Comparison of ENCODE assay signal across 8 cellular contexts in the genomic region with DNA sequence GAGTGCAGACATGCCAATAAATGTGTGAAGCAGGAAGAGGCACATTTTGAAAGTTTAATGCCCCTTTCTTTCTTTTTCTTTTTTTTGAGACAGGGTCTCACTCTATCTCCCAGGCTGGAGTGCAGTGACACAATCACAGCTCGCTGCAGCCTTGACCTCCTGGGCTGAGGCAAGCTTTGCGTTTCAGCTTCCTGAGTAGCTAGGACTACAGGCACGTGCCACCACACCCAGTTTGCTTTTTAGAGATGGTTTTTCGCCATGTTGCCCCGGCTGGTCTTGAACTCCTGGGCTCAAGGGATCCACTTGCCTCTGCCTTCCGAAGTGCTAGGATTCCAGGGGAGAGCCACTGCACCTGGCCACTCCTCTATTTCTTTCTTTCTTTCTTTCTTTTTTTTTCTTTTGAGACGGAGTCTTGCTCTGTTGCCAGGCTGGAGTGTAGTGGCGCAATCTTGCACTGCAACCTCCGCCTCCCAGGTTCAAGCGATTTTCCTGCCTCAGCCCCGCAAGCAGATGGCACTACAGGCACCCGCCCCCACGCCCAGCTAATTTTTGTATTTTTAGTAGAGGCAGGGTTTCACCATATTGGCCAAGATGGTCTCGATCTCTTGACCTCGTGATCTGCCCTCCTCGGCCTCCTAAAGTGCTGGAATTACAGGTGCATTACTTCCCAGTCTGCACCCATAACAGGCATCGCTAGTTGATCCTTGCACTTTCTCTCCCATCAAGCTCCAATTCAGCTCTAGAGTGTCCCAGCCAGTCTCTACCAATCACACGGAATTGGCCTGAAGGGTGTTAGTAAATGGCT.
DNase-seq lines count a peak whose midpoint lies in the region; ATAC-seq, FAIRE-seq and TF ChIP-seq lines count a peak whose summit lies in the region.
"Not testable (repeated sequence)": the region's sequence is repeated elsewhere in the genome, so short reads cannot be mapped to it uniquely, and the experiment has no call there.

No MANE protein-coding gene starts in this region.

- H2AK5ac ChIP-seq in H1 (ENCODE audit: low read depth, low read length) = not testable (repeated sequence)

- H2BK20ac ChIP-seq in H1 (ENCODE audit: low read length) = not testable (repeated sequence)

- H3K79me1 ChIP-seq in H1 (ENCODE audit: low read depth, low read length) = not testable (repeated sequence)

- not testable (repeated sequence) for H3K18ac ChIP-seq in H1 (ENCODE audit: extremely low read depth, low read length)

- intact Hi-C loops in CD8-positive, alpha-beta T cell (cut with DNase I, micrococcal nuclease); activated CD4-positive, alpha-beta T cell treated with anti-CD3 and anti-CD28 coated beads for 36 hours (cut with DNase I, micrococcal nuclease); mucosa of descending colon (cut with DNase I, micrococcal nuclease): not testable (repeated sequence)

- not testable (repeated sequence) for H4K20me1 ChIP-seq in H1 (replicated peaks in 1 of 2; ENCODE audit: control insufficient read depth in 1 of 2, insufficient read depth in 2 of 2, low read length in 2 of 2)

- H3K79me2 ChIP-seq in H1 (ENCODE audit: control insufficient read depth in 1 of 2, insufficient read depth in 2 of 2, low read length in 2 of 2) = not testable (repeated sequence)

- TF ChIP-seq CTCF in CD8-positive, alpha-beta T cell (IDR thresholded peaks at IDR 0.05); H1 (IDR thresholded peaks at IDR 0.05; ENCODE audit: control extremely low read depth in 1 of 3, insufficient read depth in 1 of 3, low read depth in 1 of 3, low read length in 3 of 3); mucosa of descending colon (IDR thresholded peaks at IDR 0.05): not testable (repeated sequence)

- H3K36me3 ChIP-seq in CD8-positive, alpha-beta T cell (ENCODE audit: insufficient read depth, low read length); KOPT-K1 (ENCODE audit: insufficient read depth, low read length); H1 (ENCODE audit: control insufficient read depth in 2 of 4, insufficient read depth in 4 of 4, low read length in 3 of 4); mucosa of descending colon (ENCODE audit: low read depth): not testable (repeated sequence)

- H3K4me3 Mint-ChIP-seq in CD8-positive, alpha-beta T cell; activated CD4-positive, alpha-beta T cell treated with anti-CD3 and anti-CD28 coated beads for 36 hours; activated naive CD8-positive, alpha-beta T cell treated with anti-CD3 and anti-CD28 coated beads for 36 hours: not testable (repeated sequence)
- H3K4me3 Mint-ChIP-seq in stimulated activated naive CD8-positive, alpha-beta T cell treated with anti-CD3 and anti-CD28 coated beads, Interleukin-15, amount 100 ng/mL, for 72 hours = peak overlapping the region in 1 of 2 donors; percentile 7

- not testable (repeated sequence) for TF ChIP-seq POLR2A in H1 (IDR thresholded peaks at IDR 0.05; ENCODE audit: control extremely low read depth in 1 of 2, low read depth in 2 of 2, low read length in 2 of 2)

- H3K27me3 Mint-ChIP-seq in CD8-positive, alpha-beta T cell (ENCODE audit: low read depth); activated CD4-positive, alpha-beta T cell treated with anti-CD3 and anti-CD28 coated beads for 36 hours; activated naive CD8-positive, alpha-beta T cell treated with anti-CD3 and anti-CD28 coated beads for 36 hours; stimulated activated naive CD8-positive, alpha-beta T cell treated with anti-CD3 and anti-CD28 coated beads, Interleukin-15, amount 100 ng/mL, for 72 hours: not testable (repeated sequence)

- H4K91ac ChIP-seq in H1 (replicated peaks; ENCODE audit: insufficient read length, low read length) = not testable (repeated sequence)

- CTCF ChIA-PET in CD8-positive, alpha-beta T cell (lab: Charles Lee) = interaction anchor here (0.7 to 3.0 kb wide), 8 partner anchors 12 to 75 kb away, joined by 3 to 13 read pairs (median 6); no protein-coding TSS in a partner anchor
- CTCF ChIA-PET in activated CD4-positive, alpha-beta T cell treated with anti-CD3 and anti-CD28 coated beads for 36 hours (lab: Charles Lee) = interaction anchor here (1.2 to 1.5 kb wide), 2 partner anchors 29 to 33 kb away, joined by 4 to 5 read pairs; no protein-coding TSS in a partner anchor
- CTCF ChIA-PET in H1 (lab: Charles Lee; ENCODE audit: partially characterized antibody) = interaction anchor here (0.9 to 6.8 kb wide), 8 partner anchors 11 to 96 kb away, joined by 3 to 59 read pairs (median 3); no protein-coding TSS in a partner anchor

- H4K5ac ChIP-seq in H1 (ENCODE audit: insufficient read length, low read depth, low read length) = not testable (repeated sequence)

- not testable (repeated sequence) for DNase-seq in CD8-positive, alpha-beta T cell; activated CD4-positive, alpha-beta T cell treated with anti-CD3 and anti-CD28 coated beads for 36 hours; activated naive CD8-positive, alpha-beta T cell treated with anti-CD3 and anti-CD28 coated beads for 36 hours; H1 (ENCODE audit: low read depth in 1 of 2, low spot score in 2 of 2); mucosa of descending colon; stimulated activated naive CD8-positive, alpha-beta T cell treated with anti-CD3 and anti-CD28 coated beads, Interleukin-15, amount 100 ng/mL, for 72 hours
- DNase-seq in NOMO-1 treated with dmso at 0.1 percent for 144 hours (lab: John Stamatoyannopoulos, UW; ENCODE audit: unreplicated experiment) = peak; percentile 34

- H3K27ac Mint-ChIP-seq in CD8-positive, alpha-beta T cell = peak overlapping the region; percentile 30
- H3K27ac Mint-ChIP-seq in activated CD4-positive, alpha-beta T cell treated with anti-CD3 and anti-CD28 coated beads for 36 hours = peak overlapping the region; percentile 11
- H3K27ac Mint-ChIP-seq in activated naive CD8-positive, alpha-beta T cell treated with anti-CD3 and anti-CD28 coated beads for 36 hours = peak overlapping the region; percentile 34
- H3K27ac Mint-ChIP-seq in stimulated activated naive CD8-positive, alpha-beta T cell treated with anti-CD3 and anti-CD28 coated beads, Interleukin-15, amount 100 ng/mL, for 72 hours = peak overlapping the region; percentile 65 to 71

- H3K4me1 ChIP-seq in CD8-positive, alpha-beta T cell (ENCODE audit: insufficient read depth, low read length) = peaks cover 75% of the 10 kb centered on the region
- not testable (repeated sequence) for H3K4me1 ChIP-seq in H1 (replicated peaks in 1 of 4; ENCODE audit: control insufficient read depth in 3 of 4, insufficient read depth in 4 of 4, low read length in 3 of 4); mucosa of descending colon (ENCODE audit: low read depth)

- FAIRE-seq in H1 (lab: Jason Lieb, UNC) = not testable (repeated sequence)

- H2BK15ac ChIP-seq in H1 (ENCODE audit: low read length) = not testable (repeated sequence)

- H3K4me1 Mint-ChIP-seq in CD8-positive, alpha-beta T cell (ENCODE audit: low read depth) = peaks cover 82% of the 10 kb centered on the region
- peaks cover 76% of the 10 kb centered on the region for H3K4me1 Mint-ChIP-seq in activated CD4-positive, alpha-beta T cell treated with anti-CD3 and anti-CD28 coated beads for 36 hours
- H3K4me1 Mint-ChIP-seq in activated naive CD8-positive, alpha-beta T cell treated with anti-CD3 and anti-CD28 coated beads for 36 hours = peaks cover 84% of the 10 kb centered on the region
- peaks cover 100% of the 10 kb centered on the region for H3K4me1 Mint-ChIP-seq in stimulated activated naive CD8-positive, alpha-beta T cell treated with anti-CD3 and anti-CD28 coated beads, Interleukin-15, amount 100 ng/mL, for 72 hours

- not testable (repeated sequence) for H3K36me3 Mint-ChIP-seq in CD8-positive, alpha-beta T cell; activated CD4-positive, alpha-beta T cell treated with anti-CD3 and anti-CD28 coated beads for 36 hours (ENCODE audit: low read depth)
- H3K36me3 Mint-ChIP-seq in activated naive CD8-positive, alpha-beta T cell treated with anti-CD3 and anti-CD28 coated beads for 36 hours = peaks cover 15% of the 10 kb centered on the region

- POLR2A ChIA-PET in CD8-positive, alpha-beta T cell (lab: Charles Lee) = interaction anchor here (0.6 to 3.4 kb wide), 5 partner anchors 10 to 1644 kb away, joined by 3 to 15 read pairs (median 6); no protein-coding TSS in a partner anchor
- POLR2A ChIA-PET in activated CD4-positive, alpha-beta T cell treated with anti-CD3 and anti-CD28 coated beads for 36 hours (lab: Charles Lee) = interaction anchor here (1.7 kb wide), 1 partner anchor 43 kb away, joined by 4 read pairs; no protein-coding TSS in a partner anchor
- POLR2A ChIA-PET in H1 (lab: Charles Lee; ENCODE audit: partially characterized antibody) = interaction anchor here (0.7 to 1.0 kb wide), 2 partner anchors 11 to 13 kb away, joined by 3 read pairs; no protein-coding TSS in a partner anchor

- TF ChIP-seq RAD21 in H1 (IDR thresholded peaks at IDR 0.05 in 1 of 2, conservative IDR thresholded peaks at IDR 0.05 in 1 of 2; ENCODE audit: low read depth in 2 of 2, low read length in 2 of 2) = not testable (repeated sequence)

- H3K23me2 ChIP-seq in H1 (ENCODE audit: low read depth, low read length) = not testable (repeated sequence)

- H3K4me2 ChIP-seq in H1 (ENCODE audit: insufficient read depth in 1 of 2, low read depth in 2 of 2, low read length in 2 of 2) = not testable (repeated sequence)

- H3K14ac ChIP-seq in H1 (ENCODE audit: insufficient read length) = not testable (repeated sequence)

- H2BK12ac ChIP-seq in H1 (ENCODE audit: low read depth, low read length) = not testable (repeated sequence)

- H4K8ac ChIP-seq in H1 (ENCODE audit: extremely low read depth, insufficient read depth, low read length) = not testable (repeated sequence)

- H2BK5ac ChIP-seq in H1 (ENCODE audit: low read depth, low read length) = not testable (repeated sequence)

- H3K9ac ChIP-seq in H1 (replicated peaks in 1 of 4; ENCODE audit: extremely low read depth in 1 of 4, low read depth in 3 of 4, low read length in 3 of 4) = not testable (repeated sequence)

- 80% methylated on average over 16 of the region's 18 CpGs; no CpG with 5 or more reads in 1 of the 2 experiments for WGBS in H1 (ENCODE audit: extremely low coverage in 1 of 2, insufficient coverage in 1 of 2, insufficient read length in 1 of 2, insufficient replicate concordance in 2 of 2, low coverage in 1 of 2, low lambda C conversion rate in 2 of 2, missing lambda C conversion rate in 1 of 2), 2 experiments

- H3K4ac ChIP-seq in H1 (replicated peaks; ENCODE audit: insufficient read length, low read depth, low read length) = not testable (repeated sequence)

- not testable (repeated sequence) for H3K56ac ChIP-seq in H1 (replicated peaks; ENCODE audit: insufficient read length, low read depth, low read length)

- not testable (repeated sequence) for H3K27ac ChIP-seq in CD8-positive, alpha-beta T cell (ENCODE audit: low read depth, low read length); H1 (ENCODE audit: low read depth, low read length)
- peak overlapping the region; percentile 11 for H3K27ac ChIP-seq in KOPT-K1 (ENCODE audit: low read depth, low read length, poor library complexity, severe bottlenecking)

- not testable (repeated sequence) for H3K9me3 Mint-ChIP-seq in CD8-positive, alpha-beta T cell; activated CD4-positive, alpha-beta T cell treated with anti-CD3 and anti-CD28 coated beads for 36 hours (ENCODE audit: low read depth); activated naive CD8-positive, alpha-beta T cell treated with anti-CD3 and anti-CD28 coated beads for 36 hours; stimulated activated naive CD8-positive, alpha-beta T cell treated with anti-CD3 and anti-CD28 coated beads, Interleukin-15, amount 100 ng/mL, for 72 hours

- H2BK120ac ChIP-seq in H1 (replicated peaks; ENCODE audit: low read depth, low read length) = not testable (repeated sequence)

- not testable (repeated sequence) for H3K27me3 ChIP-seq in CD8-positive, alpha-beta T cell (ENCODE audit: insufficient read depth, low read length); H1 (replicated peaks in 1 of 4; ENCODE audit: control insufficient read depth in 3 of 4, extremely low read depth in 1 of 4, insufficient read depth in 3 of 4, low read length in 3 of 4)

- not testable (repeated sequence) for ATAC-seq in CD8-positive, alpha-beta T cell; activated CD4-positive, alpha-beta T cell treated with anti-CD3 and anti-CD28 coated beads for 36 hours; stimulated activated naive CD8-positive, alpha-beta T cell treated with anti-CD3 and anti-CD28 coated beads, Interleukin-15, amount 100 ng/mL, for 72 hours
- peak; percentile 25 for ATAC-seq in mucosa of descending colon

- H3K4me3 ChIP-seq in CD8-positive, alpha-beta T cell (ENCODE audit: low read depth, low read length); H1 (ENCODE audit: extremely low read depth in 1 of 4, insufficient read depth in 2 of 4, low read depth in 3 of 4, low read length in 4 of 4); mucosa of descending colon: not testable (repeated sequence)

- not testable (repeated sequence) for H3K9me3 ChIP-seq in CD8-positive, alpha-beta T cell (ENCODE audit: low read length); KOPT-K1 (ENCODE audit: insufficient read depth, low read length, poor library complexity, severe bottlenecking); H1 (ENCODE audit: insufficient read depth in 2 of 2, low read depth in 1 of 2, low read length in 1 of 2); mucosa of descending colon

- not testable (repeated sequence) for H3K23ac ChIP-seq in H1 (ENCODE audit: insufficient read length)

- TF ChIP-seq EP300 in H1 (IDR thresholded peaks at IDR 0.05; ENCODE audit: borderline replicate concordance in 1 of 2, low read depth in 2 of 2, low read length in 2 of 2) = not testable (repeated sequence)

- not testable (repeated sequence) for H2AFZ ChIP-seq in H1 (ENCODE audit: low read length)

Comparison
In these comparisons a context has a peak if more than half of its experiments do, and no peak if none do; other contexts are left out.
1. H3K27ac Mint-ChIP-seq: peak in every context shown above with its lines; median percentile 68 in stimulated activated naive CD8-positive, alpha-beta T cell treated with anti-CD3 and anti-CD28 coated beads, Interleukin-15, amount 100 ng/mL, for 72 hours; 34 in activated naive CD8-positive, alpha-beta T cell treated with anti-CD3 and anti-CD28 coated beads for 36 hours; 30 in CD8-positive, alpha-beta T cell; 11 in activated CD4-positive, alpha-beta T cell treated with anti-CD3 and anti-CD28 coated beads for 36 hours.